Comparison of ENCODE assay signal across 11 cellular contexts in the genomic region with DNA sequence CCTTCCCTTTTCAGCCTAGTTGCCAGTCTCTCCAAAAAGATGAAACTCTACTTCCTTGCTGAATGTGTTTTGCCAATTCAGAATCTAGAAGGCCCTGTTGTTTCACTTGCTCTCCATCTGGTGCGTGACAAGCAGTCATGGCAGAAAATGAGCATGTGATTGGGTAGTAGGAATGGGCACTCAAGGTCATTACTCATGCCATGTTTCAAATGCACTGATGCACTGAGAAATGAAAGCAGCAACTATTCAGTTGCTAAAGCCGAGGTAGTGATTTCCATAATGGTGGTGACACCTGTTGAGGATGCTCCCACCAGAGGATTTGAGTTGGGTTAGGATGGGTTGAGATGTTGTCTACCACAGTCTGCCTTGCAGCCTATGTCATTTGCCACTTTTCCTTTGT. TPM values are rescaled to one million over a fixed set of nuclear protein-coding genes. Genes with fewer than 3 reads are reported as not detected.
DNase-seq lines count a peak whose midpoint lies in the region; ATAC-seq, FAIRE-seq and TF ChIP-seq lines count a peak whose summit lies in the region.
"Had no signal": no experiment of that assay in that cellular context is flagged by ENCODE, and none has a peak within 500 bp of the region (broad histone marks: within the 10 kb centered on the region; RNA-seq: fewer than 3 reads in every experiment).

No MANE protein-coding gene starts in this region.

- H3K27me3 Mint-ChIP-seq in stimulated activated naive B cell treated with anti-CD40 and anti-IgM and Interleukin-4, amounts not matched to agents 10 μg/mL and 1 μg/mL and 100 μg/mL, for 72 hours, result no peaks in the 10 kb centered on the region

- 100% methylated on average over 2 of the region's 2 CpGs for WGBS in right lobe of liver (ENCODE audit: insufficient coverage, low coverage, low lambda C conversion rate, missing lambda C conversion rate)

- no peaks in the 10 kb centered on the region for H3K27me3 ChIP-seq in right lobe of liver

- ATAC-seq in HG02610 (IDR thresholded peaks at IDR 0.05; ENCODE audit: unreplicated experiment), result peak; percentile 42
- peak; percentile 27 for ATAC-seq in HG03558 (IDR thresholded peaks at IDR 0.05; ENCODE audit: extremely low read depth, unreplicated experiment)
- ATAC-seq in stimulated activated naive B cell treated with anti-CD40 and anti-IgM and Interleukin-4, amounts not matched to agents 10 μg/mL and 1 μg/mL and 100 μg/mL, for 72 hours (replicated peaks), result no peak
- ATAC-seq in right lobe of liver, result no peak

- no peak for DNase-seq in GM19239 (ENCODE audit: insufficient read length, low spot score)
- no peak for DNase-seq in stimulated activated naive B cell treated with anti-CD40 and anti-IgM and Interleukin-4, amounts not matched to agents 10 μg/mL and 1 μg/mL and 100 μg/mL, for 72 hours
- DNase-seq in NCI-H187 treated with DMSO at 0.1 percent for 48 hours (lab: John Stamatoyannopoulos, UW), result no peak
- no peak for DNase-seq in frontal cortex (ENCODE audit: low spot score in 2 of 2)
- DNase-seq in right lobe of liver, result no peak
- DNase-seq: activated CD8-positive, alpha-beta memory T cell treated with anti-CD3 and anti-CD28 coated beads, Interleukin-2, amount 50 U/mL, for 4 hours; GM23248; NCI-H69 had no signal

- FAIRE-seq in GM19239 (lab: Jason Lieb, UNC), result peak; percentile 97
- no peak for FAIRE-seq in frontal cortex (lab: Jason Lieb, UNC)
- FAIRE-seq: bronchial epithelial cell had no signal

- TF ChIP-seq CTCF in right lobe of liver (IDR thresholded peaks at IDR 0.05), result no peak

- no peaks in the 10 kb centered on the region for H3K36me3 ChIP-seq in right lobe of liver

- intact Hi-C loops in right lobe of liver (cut with DNase I), result no loop called here

- no peaks in the 10 kb centered on the region for H3K9me3 ChIP-seq in right lobe of liver

- no peak overlapping the region for H3K4me3 Mint-ChIP-seq in stimulated activated naive B cell treated with anti-CD40 and anti-IgM and Interleukin-4, amounts not matched to agents 10 μg/mL and 1 μg/mL and 100 μg/mL, for 72 hours

- H3K4me1 Mint-ChIP-seq in stimulated activated naive B cell treated with anti-CD40 and anti-IgM and Interleukin-4, amounts not matched to agents 10 μg/mL and 1 μg/mL and 100 μg/mL, for 72 hours, result peaks cover 11 to 13% of the 10 kb centered on the region in 2 donors

- H3K9me3 Mint-ChIP-seq in stimulated activated naive B cell treated with anti-CD40 and anti-IgM and Interleukin-4, amounts not matched to agents 10 μg/mL and 1 μg/mL and 100 μg/mL, for 72 hours, result no peaks in the 10 kb centered on the region

- no peak overlapping the region for H3K4me3 ChIP-seq in right lobe of liver
- H3K4me3 ChIP-seq: GM23248 had no signal

- H3K27ac Mint-ChIP-seq in stimulated activated naive B cell treated with anti-CD40 and anti-IgM and Interleukin-4, amounts not matched to agents 10 μg/mL and 1 μg/mL and 100 μg/mL, for 72 hours, result peak overlapping the region; percentile 31

- H3K27ac ChIP-seq in right lobe of liver, result no peak overlapping the region
- H3K27ac ChIP-seq: GM23248 had no signal

- no peaks in the 10 kb centered on the region for H3K4me1 ChIP-seq in right lobe of liver

- no peaks in the 10 kb centered on the region for H3K36me3 Mint-ChIP-seq in stimulated activated naive B cell treated with anti-CD40 and anti-IgM and Interleukin-4, amounts not matched to agents 10 μg/mL and 1 μg/mL and 100 μg/mL, for 72 hours

- TF ChIP-seq POLR2A in right lobe of liver (IDR thresholded peaks at IDR 0.05), result no peak

RNA-seq across cellular contexts. Expression of a gene that starts 12.7 kb away (rescaled TPM):
- total RNA-seq in frontal cortex (149 TPM), right lobe of liver (10 to 100 TPM; 29.4 to 75.2 (median 36.6) TPM)

Comparison
In these comparisons a context has a peak if more than half of its experiments do, and no peak if none do; other contexts are left out.
1. ATAC-seq: peak in HG02610 (single experiment) and HG03558 (single experiment); none in stimulated activated naive B cell treated with anti-CD40 and anti-IgM and Interleukin-4, amounts not matched to agents 10 μg/mL and 1 μg/mL and 100 μg/mL, for 72 hours (0 of 2) and right lobe of liver (0 of 4).